13 cellular contexts compared by ENCODE assay signal in the genomic region with DNA sequence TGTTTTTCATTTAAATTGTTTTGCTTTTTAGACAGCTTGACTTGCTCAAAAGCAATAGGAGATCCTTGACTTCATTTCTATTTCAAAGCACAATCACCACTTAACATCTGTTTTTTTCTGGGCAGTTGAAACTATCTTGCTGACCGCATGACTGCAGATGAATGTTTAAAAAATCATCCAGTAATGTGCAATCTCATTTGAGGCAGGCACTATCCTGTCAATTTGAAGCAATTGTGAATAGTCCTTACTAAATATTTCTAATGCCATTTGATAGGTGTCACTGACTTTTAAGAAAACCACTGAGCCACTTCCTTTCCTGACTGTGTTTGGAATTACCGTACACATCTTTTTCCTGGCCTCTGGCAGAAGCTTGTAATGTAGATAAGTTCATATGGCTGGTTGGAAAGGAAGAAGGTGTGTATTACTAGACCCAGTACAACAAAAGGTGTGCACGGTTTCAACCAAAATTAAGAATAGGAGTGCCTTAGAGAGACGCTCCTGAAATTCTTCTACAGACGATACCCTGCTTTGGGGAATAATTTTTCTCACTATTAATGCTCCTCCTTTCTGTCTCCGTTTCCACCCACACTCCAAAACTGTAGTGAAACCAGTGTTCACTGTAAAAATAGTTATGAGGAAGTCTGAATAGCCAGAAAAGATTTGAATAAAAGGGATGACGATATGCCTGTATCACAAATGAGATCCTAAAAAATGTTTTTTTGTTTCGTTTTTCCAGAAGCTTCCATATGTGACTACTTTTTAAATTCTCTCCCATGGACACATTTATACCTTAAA.
A peak's percentile ranks its signal among the peaks of the same experiment; 100 is the strongest.
DNase-seq lines count a peak whose midpoint lies in the region; ATAC-seq and TF ChIP-seq lines count a peak whose summit lies in the region.
"Had no signal": no experiment of that assay in that cellular context is flagged by ENCODE, and none has a peak within 500 bp of the region (broad histone marks: within the 10 kb centered on the region; RNA-seq: fewer than 3 reads in every experiment).

No MANE protein-coding gene starts in this region.

- no peaks in the 10 kb centered on the region for H4K20me1 ChIP-seq in OCI-LY3 (ENCODE audit: insufficient read depth, low read length)

- H3K27me3 ChIP-seq in OCI-LY3 (ENCODE audit: low read depth, low read length) (no peaks in the 10 kb centered on the region), BE2C (no peaks in the 10 kb centered on the region), colonic mucosa (no peaks in the 10 kb centered on the region)

- no peak for ATAC-seq in HG03342 (IDR thresholded peaks at IDR 0.05; ENCODE audit: unreplicated experiment)
- ATAC-seq: right cardiac atrium had no signal

- in situ Hi-C loops in GM13976 (cut with MboI; ENCODE audit: low sequenced_read_pairs, unreplicated experiment): no loop called here

- no peak overlapping the region for H3K9ac ChIP-seq in OCI-LY3 (ENCODE audit: low read length)
- no peak overlapping the region for H3K9ac ChIP-seq in colonic mucosa (ENCODE audit: low read depth in 2 of 2, low read length in 2 of 2)

- H3K4me2 ChIP-seq in OCI-LY3 (ENCODE audit: low read length): peak overlapping the region; percentile 49

- intact Hi-C loops in colonic mucosa (cut with DNase I): no loop called here

- H2AFZ ChIP-seq in OCI-LY3 (ENCODE audit: low read depth, low read length): no peak overlapping the region

- H3K4me3 ChIP-seq in OCI-LY3 (ENCODE audit: low read length): peak overlapping the region; percentile 25; the same call in 1 of the 2 replicates
- peak overlapping the region; percentile 4 for H3K4me3 ChIP-seq in coronary artery
- H3K4me3 ChIP-seq in BE2C (ENCODE audit: low read depth, low read length): no peak overlapping the region
- H3K4me3 ChIP-seq in colonic mucosa: no peak overlapping the region

- DNase-seq in GM13976 (ENCODE audit: low spot score): peak; percentile 3
- no peak for DNase-seq in coronary artery (ENCODE audit: low spot score)
- peak; percentile 6 for DNase-seq in pons (ENCODE audit: low spot score)
- no peak for DNase-seq in BE2C
- no peak for DNase-seq in foreskin melanocyte
- DNase-seq in colonic mucosa: no peak
- DNase-seq: head of caudate nucleus, NCI-H1092 treated with DMSO at 0.1 percent for 48 hours, NCI-H82, right cardiac atrium, T-helper 2 cell had no signal

- H3K9me3 ChIP-seq in OCI-LY3 (ENCODE audit: insufficient read depth, low read length) (no peaks in the 10 kb centered on the region), BE2C (no peaks in the 10 kb centered on the region), colonic mucosa (no peaks in the 10 kb centered on the region)

- H3K36me3 ChIP-seq in OCI-LY3 (replicated peaks; ENCODE audit: low read depth, low read length) (no peaks in the 10 kb centered on the region), BE2C (no peaks in the 10 kb centered on the region), colonic mucosa (no peaks in the 10 kb centered on the region)

- H3K79me2 ChIP-seq in OCI-LY3 (ENCODE audit: low read length): no peaks in the 10 kb centered on the region

- H3K4me1 ChIP-seq in OCI-LY3 (ENCODE audit: low read length) (peaks cover 21% of the 10 kb centered on the region), BE2C (no peaks in the 10 kb centered on the region), colonic mucosa (no peaks in the 10 kb centered on the region)

- H3K27ac ChIP-seq in OCI-LY3 (ENCODE audit: low read length): no peak overlapping the region
- peak overlapping the region in 1 of 2 donors; percentile 43 for H3K27ac ChIP-seq in coronary artery
- H3K27ac ChIP-seq in colonic mucosa: no peak overlapping the region

- no peak for TF ChIP-seq CTCF in GM13976 (IDR thresholded peaks at IDR 0.05; ENCODE audit: borderline replicate concordance, control extremely low read depth, extremely low read depth, insufficient read depth, missing control alignments)
- no peak for TF ChIP-seq CTCF in OCI-LY3 (IDR thresholded peaks at IDR 0.05; ENCODE audit: low read depth, low read length)
- TF ChIP-seq CTCF in coronary artery (IDR thresholded peaks at IDR 0.05): no peak
- no peak for TF ChIP-seq CTCF in BE2C (IDR thresholded peaks at IDR 0.05; ENCODE audit: low read depth, low read length)
- TF ChIP-seq CTCF in colonic mucosa (IDR thresholded peaks at IDR 0.05): no peak

Comparison
In these comparisons a context has a peak if more than half of its experiments do, and no peak if none do; other contexts are left out.
1. DNase-seq: peak in GM13976 (single experiment) and pons (single experiment); none in coronary artery (single experiment), BE2C (single experiment), foreskin melanocyte (single experiment) and colonic mucosa (single experiment).
2. H3K4me3 ChIP-seq: peak in OCI-LY3 (single experiment) and coronary artery (single experiment); none in BE2C (single experiment) and colonic mucosa (single experiment).